ENCODE assay signal across 10 cellular contexts in the genomic region with DNA sequence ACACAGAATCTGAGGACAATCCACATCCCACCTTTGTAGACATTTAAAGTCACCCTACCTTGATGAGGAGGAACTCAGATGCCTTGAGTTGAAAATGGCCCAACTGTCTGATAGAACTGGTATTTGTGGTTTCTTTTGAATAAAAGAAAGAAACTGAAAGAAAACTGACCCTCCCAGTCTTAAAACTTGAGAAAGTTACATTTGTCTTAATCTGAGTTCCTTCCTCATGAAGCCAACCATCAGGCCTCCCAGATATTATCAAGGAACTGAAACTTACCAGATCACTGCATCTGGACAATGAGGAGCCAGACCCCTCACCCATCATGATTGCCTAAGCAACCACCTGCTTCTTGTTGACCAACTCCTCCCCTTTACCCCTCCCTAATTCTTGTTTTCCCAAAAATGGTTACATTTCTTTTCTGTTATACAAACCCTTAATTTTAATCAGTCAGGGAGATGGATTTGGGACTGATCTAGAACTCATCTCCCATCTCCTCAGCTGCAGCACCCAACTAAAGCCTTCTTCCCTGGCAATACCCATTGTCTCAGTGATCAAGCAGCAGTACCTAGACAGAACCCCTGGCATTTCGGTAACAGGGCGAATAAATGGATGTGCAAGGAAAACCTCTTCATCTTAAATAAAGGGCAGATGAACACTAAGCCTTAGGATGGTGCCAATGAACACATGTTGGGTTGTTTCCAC.
DNase-seq lines count a peak whose midpoint lies in the region; ATAC-seq and TF ChIP-seq lines count a peak whose summit lies in the region.
"Had no signal": no experiment of that assay in that cellular context is flagged by ENCODE, and none has a peak within 500 bp of the region (broad histone marks: within the 10 kb centered on the region; RNA-seq: fewer than 3 reads in every experiment).

No MANE protein-coding gene starts in this region.

- peak overlapping the region; percentile 76 for H3K27ac ChIP-seq in OCI-LY1 (ENCODE audit: low read depth, low read length, poor library complexity, severe bottlenecking)
- H3K27ac ChIP-seq in mucosa of rectum (ENCODE audit: low read depth in 2 of 2, low read length in 2 of 2): peak overlapping the region; percentile 22 to 61
- H3K27ac ChIP-seq: SK-N-MC had no signal

- H3K36me3 ChIP-seq in OCI-LY1 (ENCODE audit: insufficient read depth, low read length) (peaks cover 5% of the 10 kb centered on the region; the same call in 1 of the 2 replicates), mucosa of rectum (ENCODE audit: control insufficient read depth in 2 of 2, insufficient read depth in 2 of 2, low read length in 2 of 2) (no peaks in the 10 kb centered on the region)

- H3K9ac ChIP-seq in OCI-LY1 (ENCODE audit: low read length): no peak overlapping the region
- no peak overlapping the region for H3K9ac ChIP-seq in mucosa of rectum (ENCODE audit: low read depth in 1 of 2, low read length in 2 of 2)

- H3K79me2 ChIP-seq in OCI-LY1 (ENCODE audit: insufficient read depth, low read length): no peaks in the 10 kb centered on the region

- H3K27me3 ChIP-seq in OCI-LY1 (ENCODE audit: insufficient read depth, low read length) (no peaks in the 10 kb centered on the region), mucosa of rectum (ENCODE audit: control insufficient read depth in 2 of 2, insufficient read depth in 2 of 2, low read length in 2 of 2) (no peaks in the 10 kb centered on the region)

- H2AFZ ChIP-seq in OCI-LY1 (ENCODE audit: low read length): no peak overlapping the region

- H4K20me1 ChIP-seq in OCI-LY1 (ENCODE audit: insufficient read depth, low read length): no peaks in the 10 kb centered on the region

- no peaks in the 10 kb centered on the region for H3F3A ChIP-seq in OCI-LY1 (ENCODE audit: insufficient read depth, low read length)

- ATAC-seq in GM19397 (IDR thresholded peaks at IDR 0.05; ENCODE audit: unreplicated experiment) (peak; percentile 58), GM21529 (IDR thresholded peaks at IDR 0.05; ENCODE audit: unreplicated experiment) (no peak)

- no peaks in the 10 kb centered on the region for H3K9me2 ChIP-seq in OCI-LY1 (ENCODE audit: low read depth, low read length)

- H3K4me1 ChIP-seq in OCI-LY1 (ENCODE audit: insufficient read depth, low read length, severe bottlenecking): peaks cover 14% of the 10 kb centered on the region
- no peaks in the 10 kb centered on the region for H3K4me1 ChIP-seq in mucosa of rectum (ENCODE audit: control insufficient read depth in 2 of 2, insufficient read depth in 2 of 2, low read length in 2 of 2)

- no peak for TF ChIP-seq CTCF in OCI-LY1 (IDR thresholded peaks at IDR 0.05; ENCODE audit: low read length)

- DNase-seq in NOMO-1 treated with DMSO at 0.1 percent for 48 hours (lab: John Stamatoyannopoulos, UW; ENCODE audit: unreplicated experiment) (peak; percentile 55), NOMO-1 treated with dmso at 0.1 percent for 144 hours (lab: John Stamatoyannopoulos, UW; ENCODE audit: unreplicated experiment) (no peak), cerebellum (ENCODE audit: low spot score) (no peak), HuH-7 (ENCODE audit: low spot score) (no peak)
- DNase-seq: NCI-H2227 treated with DMSO at 0.1 percent for 48 hours had no signal

- H3K4me2 ChIP-seq in OCI-LY1 (ENCODE audit: low read length): no peak overlapping the region

- no peak overlapping the region for H3K4me3 ChIP-seq in OCI-LY1 (ENCODE audit: low read depth, low read length, poor library complexity, severe bottlenecking)
- H3K4me3 ChIP-seq in mucosa of rectum (ENCODE audit: low read length in 2 of 2): peak overlapping the region in 1 of 2 donors; percentile 23
- H3K4me3 ChIP-seq: SK-N-MC had no signal

- H3K9me3 ChIP-seq in OCI-LY1 (ENCODE audit: low read length) (peaks cover 21% of the 10 kb centered on the region), mucosa of rectum (ENCODE audit: control insufficient read depth in 2 of 2, low read length in 2 of 2) (peaks cover 0 to 7% of the 10 kb centered on the region in 2 donors)
